8 cellular contexts compared by ENCODE assay signal in the genomic region with DNA sequence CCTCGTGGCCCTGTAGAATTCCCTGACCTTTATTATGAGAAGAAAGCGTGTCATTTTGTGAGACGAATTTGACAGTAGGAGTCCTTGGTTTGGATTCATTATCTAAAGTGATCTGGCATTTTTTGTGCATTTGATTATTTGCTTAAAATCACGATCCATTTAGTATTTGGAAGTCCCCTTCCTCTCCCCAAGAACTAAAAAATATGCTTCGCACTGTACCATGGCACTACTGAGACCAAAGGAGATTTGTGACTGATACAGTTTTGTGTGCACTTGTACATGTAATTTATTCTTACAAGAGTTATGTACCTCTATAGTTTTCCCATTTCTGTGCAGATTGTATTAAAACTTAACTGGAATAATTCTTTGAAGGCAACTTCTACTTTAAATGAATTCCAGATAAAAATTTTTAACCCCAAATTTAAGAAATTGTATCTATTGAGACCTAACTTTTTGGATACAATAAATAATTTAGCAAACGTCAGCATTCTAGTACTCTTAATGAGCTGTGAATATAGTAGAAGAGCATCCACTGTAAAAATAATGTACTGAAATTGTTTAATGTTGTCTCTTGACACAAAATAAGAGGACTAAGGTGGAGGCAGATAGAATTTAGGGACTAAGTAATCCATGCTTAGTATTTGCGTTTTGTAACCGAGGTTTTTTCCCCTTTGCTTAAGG. TPM values are rescaled to one million over a fixed set of nuclear protein-coding genes. Genes with fewer than 3 reads are reported as not detected.
DNase-seq lines count a peak whose midpoint lies in the region; ATAC-seq, FAIRE-seq and TF ChIP-seq lines count a peak whose summit lies in the region.

No MANE protein-coding gene starts in this region.

- H3K9me3 Mint-ChIP-seq in Calu3 (ENCODE audit: low read depth, unreplicated experiment): no peaks in the 10 kb centered on the region
- H3K9me3 Mint-ChIP-seq in endodermal cell: no peaks in the 10 kb centered on the region

- no peak for FAIRE-seq in pancreas (lab: Jason Lieb, UNC)

- DNase-seq in Calu3: no peak
- DNase-seq in endodermal cell: no peak
- DNase-seq in pancreas: no peak
- no peak for DNase-seq in NCI-H1417 (lab: John Stamatoyannopoulos, UW)
- no peak for DNase-seq in kidney glomerular epithelial cell (lab: John Stamatoyannopoulos, UW)
- no peak for DNase-seq in SIG-M5 treated with dmso at 0.1 percent for 504 hours (lab: John Stamatoyannopoulos, UW; ENCODE audit: unreplicated experiment)
- DNase-seq in G401 (ENCODE audit: low spot score): no peak

- H3K4me1 Mint-ChIP-seq in Calu3 (ENCODE audit: low read depth, unreplicated experiment): peaks cover 25% of the 10 kb centered on the region
- H3K4me1 Mint-ChIP-seq in endodermal cell: peaks cover 28% of the 10 kb centered on the region

- in situ Hi-C loops in G401 (cut with HindIII; ENCODE audit: low sequenced_read_pairs): no loop called here

- BruUV-seq in Calu3 (replicated peaks; lab: Mats Ljungman, UMichigan): TSS peak; percentile 40

- CTCF ChIA-PET in Calu3 (lab: Charles Lee): interaction anchor here (1.3 to 1.4 kb wide), 2 partner anchors 11 to 179 kb away, joined by 3 to 4 read pairs; no protein-coding TSS in a partner anchor

- H3K9ac ChIP-seq in OCI-LY1 (ENCODE audit: low read length) (peak overlapping the region; percentile 88), endodermal cell (ENCODE audit: extremely low read depth, low read length, poor library complexity, severe bottlenecking) (peak overlapping the region; percentile 67)

- TF ChIP-seq CTCF in Calu3 (IDR thresholded peaks at IDR 0.05; ENCODE audit: unreplicated experiment) (no peak), OCI-LY1 (IDR thresholded peaks at IDR 0.05; ENCODE audit: low read length) (no peak), endodermal cell (conservative IDR thresholded peaks at IDR 0.05) (no peak), pancreas (IDR thresholded peaks at IDR 0.05) (no peak)

- intact Hi-C loops in Calu3 (cut with micrococcal nuclease; ENCODE audit: unreplicated experiment): loop anchor here (5.0 kb wide), 1 partner anchor 460 kb away; no protein-coding TSS in a partner anchor
- intact Hi-C loops in pancreas (cut with DNase I): loop anchor here in 1 of 3 donors (10.0 kb wide), 2 partner anchors 173 to 323 kb away; no protein-coding TSS in a partner anchor

- H3K4me2 ChIP-seq in OCI-LY1 (ENCODE audit: low read length): peak overlapping the region; percentile 91

- H3K9me2 ChIP-seq in OCI-LY1 (ENCODE audit: low read depth, low read length): no peaks in the 10 kb centered on the region

- H3K9me3 ChIP-seq in OCI-LY1 (ENCODE audit: low read length) (no peaks in the 10 kb centered on the region), endodermal cell (ENCODE audit: control insufficient read depth, low read length) (no peaks in the 10 kb centered on the region), pancreas (no peaks in the 10 kb centered on the region)

- H3K27ac Mint-ChIP-seq in Calu3 (ENCODE audit: unreplicated experiment): peak overlapping the region; percentile 72
- H3K27ac Mint-ChIP-seq in endodermal cell: peak overlapping the region; percentile 12

- H3K4me1 ChIP-seq in OCI-LY1 (ENCODE audit: insufficient read depth, low read length, severe bottlenecking) (peaks cover 69% of the 10 kb centered on the region), endodermal cell (ENCODE audit: control insufficient read depth, insufficient read depth, low read length) (peaks cover 19% of the 10 kb centered on the region), pancreas (peaks cover 14 to 50% (median 41%) of the 10 kb centered on the region in 3 donors)

- no peak overlapping the region for H2AFZ ChIP-seq in OCI-LY1 (ENCODE audit: low read length)

- peak overlapping the region; percentile 61 for H3K27ac ChIP-seq in OCI-LY1 (ENCODE audit: low read depth, low read length, poor library complexity, severe bottlenecking)
- no peak overlapping the region for H3K27ac ChIP-seq in endodermal cell (ENCODE audit: low read depth, low read length)
- peak overlapping the region in 3 of 4 donors; percentile 97 to 98 (median 97) for H3K27ac ChIP-seq in pancreas

- H3K4me3 Mint-ChIP-seq in Calu3 (ENCODE audit: low read depth, unreplicated experiment) (peak overlapping the region; percentile 94), endodermal cell (peak overlapping the region; percentile 74)

- H3K27me3 ChIP-seq in OCI-LY1 (ENCODE audit: insufficient read depth, low read length) (no peaks in the 10 kb centered on the region), endodermal cell (ENCODE audit: control insufficient read depth, insufficient read depth, low read length, poor library complexity, severe bottlenecking) (peaks cover 11% of the 10 kb centered on the region), pancreas (no peaks in the 10 kb centered on the region)

- H3K27me3 Mint-ChIP-seq in Calu3 (ENCODE audit: unreplicated experiment) (no peaks in the 10 kb centered on the region), endodermal cell (ENCODE audit: insufficient read depth) (peaks cover 18% of the 10 kb centered on the region)

- H3F3A ChIP-seq in OCI-LY1 (ENCODE audit: insufficient read depth, low read length): no peaks in the 10 kb centered on the region

- no peaks in the 10 kb centered on the region for H4K20me1 ChIP-seq in OCI-LY1 (ENCODE audit: insufficient read depth, low read length)

- peaks cover 66% of the 10 kb centered on the region for H3K79me2 ChIP-seq in OCI-LY1 (ENCODE audit: insufficient read depth, low read length)

- WGBS in endodermal cell (ENCODE audit: insufficient coverage in 1 of 2, insufficient read length in 1 of 2), 2 experiments: 32 to 47% methylated on average over 3 to 8 of the region's 8 CpGs
- 4 to 6% methylated on average over 8 of the region's 8 CpGs for WGBS in pancreas, 2 donors

- ATAC-seq in pancreas: no peak

- H3K4me3 ChIP-seq in OCI-LY1 (ENCODE audit: low read depth, low read length, poor library complexity, severe bottlenecking) (peak overlapping the region; percentile 91), endodermal cell (ENCODE audit: low read length) (peak overlapping the region; percentile 98), pancreas (peak overlapping the region; percentile 53 to 96 (median 80))

- peaks cover 51% of the 10 kb centered on the region for H3K36me3 Mint-ChIP-seq in Calu3 (ENCODE audit: insufficient read depth, unreplicated experiment)
- no peaks in the 10 kb centered on the region for H3K36me3 Mint-ChIP-seq in endodermal cell (ENCODE audit: low read depth)

- peaks cover 15% of the 10 kb centered on the region; the same call in 1 of the 2 replicates for H3K36me3 ChIP-seq in OCI-LY1 (ENCODE audit: insufficient read depth, low read length)
- H3K36me3 ChIP-seq in endodermal cell (ENCODE audit: control insufficient read depth, insufficient read depth, low read length): no peaks in the 10 kb centered on the region
- H3K36me3 ChIP-seq in pancreas: no peaks in the 10 kb centered on the region

RNA-seq across cellular contexts. Expression of a gene that starts 2.1 kb away (rescaled TPM):
- total RNA-seq in Calu3 (2022) (32.9 and 33.1 TPM in 2 replicates), endodermal cell (10 to 100 TPM; 18.0 to 23.7 TPM), pancreas (10 to 100 TPM; 11.4 to 28.7 (median 12.7) TPM)
- polyA plus RNA-seq in endodermal cell (2013, experiment 1 of 2): 10.1 TPM
- polyA plus RNA-seq in endodermal cell (2013, experiment 2 of 2): 9.4 TPM
- polyA plus RNA-seq in pancreas: 10 to 100 TPM in 1 of 2 donors, 1 to 10 TPM in 1; 5.4 to 10.1 TPM
- 2.8 and 6.8 TPM in 2 replicates for total RNA-seq in G401 (2014; rRNA removed; shearing (Covaris generic))
